In the genomic region with DNA sequence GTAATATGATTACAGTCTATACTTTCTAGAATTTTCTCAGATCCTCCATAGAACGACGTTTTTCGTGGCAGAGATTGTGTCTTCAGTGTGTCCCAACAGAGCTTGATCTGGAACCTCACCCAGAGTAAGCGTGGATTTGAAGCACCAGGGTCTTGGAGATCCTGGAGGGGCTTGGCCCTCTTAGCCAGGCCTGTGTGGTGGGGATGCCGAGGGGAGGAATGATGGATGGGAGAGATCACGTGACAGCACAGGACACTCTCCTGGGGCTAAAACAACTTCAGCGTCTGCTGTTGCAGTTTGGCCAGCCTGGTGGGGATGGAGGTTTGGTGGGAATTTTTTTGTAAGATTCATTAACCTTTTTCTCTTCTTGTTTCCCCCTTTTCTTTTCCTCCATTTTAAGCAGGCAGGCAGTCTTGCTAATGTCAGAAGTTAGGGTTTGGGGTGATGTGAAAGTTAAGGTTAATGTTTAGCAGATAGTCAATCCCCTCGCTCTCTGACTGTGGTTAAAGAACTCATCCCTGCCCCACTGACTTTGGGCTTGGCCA, we compare ENCODE assay signal across 35 cellular contexts.
"Had no signal": no experiment of that assay in that cellular context is flagged by ENCODE, and none has a peak within 500 bp of the region (broad histone marks: within the 10 kb centered on the region; RNA-seq: fewer than 3 reads in every experiment).

No MANE protein-coding gene starts in this region.

- H3K9me3 ChIP-seq: adrenal gland, body of pancreas, esophagus muscularis mucosa, gastrocnemius medialis, heart right ventricle had no signal

- H3K27me3 ChIP-seq: adrenal gland, body of pancreas, esophagus muscularis mucosa, gastrocnemius medialis had no signal

- H3K4me3 Mint-ChIP-seq: activated CD4-positive, alpha-beta memory T cell treated with anti-CD3 and anti-CD28 coated beads for 36 hours; activated CD8-positive, alpha-beta memory T cell treated with anti-CD3 and anti-CD28 coated beads, Interleukin-2, amount 10 ng/mL, durations not matched to agents 7 days and 5 days; activated CD8-positive, alpha-beta T cell treated with anti-CD3 and anti-CD28 coated beads, Interleukin-2, amount 10 ng/mL, durations not matched to agents 7 days and 5 days; activated naive CD4-positive, alpha-beta T cell treated with anti-CD3 and anti-CD28 coated beads, Interleukin-2, amount 50 U/mL, for 24 hours; activated naive CD8-positive, alpha-beta T cell treated with anti-CD3 and anti-CD28 coated beads for 36 hours; activated naive CD8-positive, alpha-beta T cell treated with anti-CD3 and anti-CD28 coated beads, Interleukin-2, amount 50 U/mL, for 24 hours; activated T-helper 1 cell treated with anti-CD3 and anti-CD28 coated beads, Interleukin-12 subunit alpha, Interleukin-12 subunit beta, Interleukin-2, Interleukin-4 antibody, amounts not matched to agents 30 ng/mL and 10 ng/mL and 1 ng/mL, durations not matched to agents 14 hours and 24 hours and 36 hours; effector memory CD8-positive, alpha-beta T cell; WTC11 had no signal

- H3K9me3 Mint-ChIP-seq: activated CD4-positive, alpha-beta memory T cell treated with anti-CD3 and anti-CD28 coated beads for 36 hours; activated naive CD4-positive, alpha-beta T cell treated with anti-CD3 and anti-CD28 coated beads, Interleukin-2, amount 50 U/mL, for 24 hours; activated naive CD8-positive, alpha-beta T cell treated with anti-CD3 and anti-CD28 coated beads for 36 hours; activated naive CD8-positive, alpha-beta T cell treated with anti-CD3 and anti-CD28 coated beads, Interleukin-2, amount 50 U/mL, for 24 hours; activated T-helper 1 cell treated with anti-CD3 and anti-CD28 coated beads, Interleukin-12 subunit alpha, Interleukin-12 subunit beta, Interleukin-2, Interleukin-4 antibody, amounts not matched to agents 30 ng/mL and 10 ng/mL and 1 ng/mL, durations not matched to agents 14 hours and 24 hours and 36 hours; activated T-helper 2 cell treated with anti-CD3 and anti-CD28 coated beads, Interferon-gamma antibody, Interleukin-2, Interleukin-4, amounts not matched to agents 10 μg/mL and 5 μg/mL and 100 μg/mL, durations not matched to agents 14 hours and 24 hours and 36 hours; effector memory CD8-positive, alpha-beta T cell; WTC11 had no signal

- H3K4me1 Mint-ChIP-seq: activated CD8-positive, alpha-beta memory T cell treated with anti-CD3 and anti-CD28 coated beads, Interleukin-2, amount 10 ng/mL, durations not matched to agents 7 days and 5 days; activated naive CD4-positive, alpha-beta T cell treated with anti-CD3 and anti-CD28 coated beads, Interleukin-2, amount 50 U/mL, for 24 hours; activated naive CD8-positive, alpha-beta T cell treated with anti-CD3 and anti-CD28 coated beads for 36 hours; activated naive CD8-positive, alpha-beta T cell treated with anti-CD3 and anti-CD28 coated beads, Interleukin-2, amount 50 U/mL, for 24 hours; WTC11 had no signal

- H3K36me3 ChIP-seq: adrenal gland, esophagus muscularis mucosa, gastrocnemius medialis, heart right ventricle had no signal

- DNase-seq: activated CD4-positive, alpha-beta memory T cell treated with anti-CD3 and anti-CD28 coated beads for 36 hours; activated CD4-positive, alpha-beta T cell treated with anti-CD3 and anti-CD28 coated beads for 1 hour; activated CD4-positive, alpha-beta T cell treated with anti-CD3 and anti-CD28 coated beads for 4 hours; activated CD4-positive, alpha-beta T cell treated with anti-CD3 and anti-CD28 coated beads, Interleukin-2, amount 50 U/mL, for 1 hour; activated CD8-positive, alpha-beta memory T cell treated with anti-CD3 and anti-CD28 coated beads, Interleukin-2, amount 10 ng/mL, durations not matched to agents 7 days and 5 days; activated CD8-positive, alpha-beta memory T cell treated with anti-CD3 and anti-CD28 coated beads, Interleukin-2, amount 50 U/mL, for 4 hours; activated CD8-positive, alpha-beta T cell treated with anti-CD3 and anti-CD28 coated beads, Interleukin-2, amount 10 ng/mL, durations not matched to agents 7 days and 5 days; activated gamma-delta T cell treated with Interleukin-2 at 50 U/mL for 16 hours; activated naive CD4-positive, alpha-beta T cell treated with Interleukin-2 at 50 U/mL for 16 hours; activated naive CD8-positive, alpha-beta T cell treated with anti-CD3 and anti-CD28 coated beads for 36 hours; activated naive CD8-positive, alpha-beta T cell treated with anti-CD3 and anti-CD28 coated beads, Interleukin-2, amount 50 U/mL, for 24 hours; activated T-cell treated with anti-CD3 and anti-CD28 coated beads, Interleukin-2, amount 50 U/mL, for 1 hour; activated T-cell treated with anti-CD3 and anti-CD28 coated beads, Interleukin-2, amount 50 U/mL, for 48 hours; adrenal gland; amygdala; aorta; body of pancreas; caudate nucleus; cortex of kidney; dermis blood vessel endothelial cell; effector CD4-positive, alpha-beta T cell; effector memory CD8-positive, alpha-beta T cell; erythroblast; foreskin keratinocyte; gastrocnemius medialis; glutamatergic neuron; heart right ventricle; T-helper 2 cell had no signal

- H3K36me3 Mint-ChIP-seq: activated CD4-positive, alpha-beta memory T cell treated with anti-CD3 and anti-CD28 coated beads for 36 hours; activated CD8-positive, alpha-beta memory T cell treated with anti-CD3 and anti-CD28 coated beads, Interleukin-2, amount 10 ng/mL, durations not matched to agents 7 days and 5 days; activated naive CD4-positive, alpha-beta T cell treated with anti-CD3 and anti-CD28 coated beads, Interleukin-2, amount 50 U/mL, for 24 hours; activated naive CD8-positive, alpha-beta T cell treated with anti-CD3 and anti-CD28 coated beads for 36 hours; WTC11 had no signal

- FAIRE-seq: colon had no signal

- H3K27me3 Mint-ChIP-seq: activated CD8-positive, alpha-beta memory T cell treated with anti-CD3 and anti-CD28 coated beads, Interleukin-2, amount 10 ng/mL, durations not matched to agents 7 days and 5 days; activated naive CD4-positive, alpha-beta T cell treated with anti-CD3 and anti-CD28 coated beads, Interleukin-2, amount 50 U/mL, for 24 hours; activated naive CD8-positive, alpha-beta T cell treated with anti-CD3 and anti-CD28 coated beads for 36 hours; activated naive CD8-positive, alpha-beta T cell treated with anti-CD3 and anti-CD28 coated beads, Interleukin-2, amount 50 U/mL, for 24 hours had no signal

- H3K4me1 ChIP-seq: adrenal gland, body of pancreas, esophagus muscularis mucosa, foreskin keratinocyte, gastrocnemius medialis, heart right ventricle had no signal

- ATAC-seq: activated CD8-positive, alpha-beta memory T cell treated with anti-CD3 and anti-CD28 coated beads, Interleukin-2, amount 10 ng/mL, durations not matched to agents 7 days and 5 days; activated CD8-positive, alpha-beta T cell treated with anti-CD3 and anti-CD28 coated beads, Interleukin-2, amount 10 ng/mL, durations not matched to agents 7 days and 5 days; activated naive CD8-positive, alpha-beta T cell treated with anti-CD3 and anti-CD28 coated beads, Interleukin-2, amount 50 U/mL, for 24 hours; body of pancreas; effector memory CD8-positive, alpha-beta T cell; foreskin keratinocyte; gastrocnemius medialis; heart right ventricle; WTC11 had no signal

- H3K27ac Mint-ChIP-seq: activated CD4-positive, alpha-beta memory T cell treated with anti-CD3 and anti-CD28 coated beads for 36 hours; activated CD8-positive, alpha-beta memory T cell treated with anti-CD3 and anti-CD28 coated beads, Interleukin-2, amount 10 ng/mL, durations not matched to agents 7 days and 5 days; activated CD8-positive, alpha-beta T cell treated with anti-CD3 and anti-CD28 coated beads, Interleukin-2, amount 10 ng/mL, durations not matched to agents 7 days and 5 days; activated naive CD4-positive, alpha-beta T cell treated with anti-CD3 and anti-CD28 coated beads, Interleukin-2, amount 50 U/mL, for 24 hours; activated naive CD8-positive, alpha-beta T cell treated with anti-CD3 and anti-CD28 coated beads for 36 hours; activated naive CD8-positive, alpha-beta T cell treated with anti-CD3 and anti-CD28 coated beads, Interleukin-2, amount 50 U/mL, for 24 hours; activated T-helper 1 cell treated with anti-CD3 and anti-CD28 coated beads, Interleukin-12 subunit alpha, Interleukin-12 subunit beta, Interleukin-2, Interleukin-4 antibody, amounts not matched to agents 30 ng/mL and 10 ng/mL and 1 ng/mL, durations not matched to agents 14 hours and 24 hours and 36 hours; activated T-helper 2 cell treated with anti-CD3 and anti-CD28 coated beads, Interferon-gamma antibody, Interleukin-2, Interleukin-4, amounts not matched to agents 10 μg/mL and 5 μg/mL and 100 μg/mL, durations not matched to agents 14 hours and 24 hours and 36 hours; effector memory CD8-positive, alpha-beta T cell; WTC11 had no signal

- H3K4me3 ChIP-seq: adrenal gland, body of pancreas, esophagus muscularis mucosa, gastrocnemius medialis, heart right ventricle had no signal

- H3K27ac ChIP-seq: adrenal gland, body of pancreas, esophagus muscularis mucosa, foreskin keratinocyte, gastrocnemius medialis, heart right ventricle, VCaP had no signal
